Comparison of ENCODE assay signal across 1 cellular context in the genomic region with DNA sequence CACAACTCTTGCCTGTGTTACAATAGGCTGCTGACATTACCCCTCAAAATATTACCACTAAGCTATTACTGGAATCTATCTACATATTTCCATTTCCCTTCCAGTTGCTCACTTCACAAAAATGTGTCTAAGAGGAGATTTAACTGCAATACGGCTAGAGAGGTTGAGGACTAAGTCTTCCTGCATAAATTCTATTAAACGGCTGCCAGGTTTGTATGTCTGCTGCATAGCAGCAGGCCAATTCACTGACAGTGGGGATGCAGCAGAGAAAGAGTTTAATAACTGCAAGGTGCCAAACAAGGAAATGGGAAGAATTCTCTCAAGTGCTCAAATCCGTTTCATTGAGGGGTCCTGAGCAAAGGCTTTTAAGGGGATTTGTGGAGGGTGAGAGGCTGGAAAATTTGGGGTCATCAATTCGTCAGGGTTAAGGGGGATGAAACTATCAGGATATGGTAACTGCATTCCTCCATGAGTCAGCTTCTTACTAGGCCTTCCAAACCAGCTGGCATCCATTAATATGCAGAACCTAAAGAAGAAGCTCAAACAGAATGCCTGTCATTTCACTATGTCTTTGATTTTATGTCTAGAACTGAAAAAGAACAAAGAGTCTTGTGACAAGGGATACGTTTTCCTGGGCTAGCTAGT.
A peak's percentile ranks its signal among the peaks of the same experiment; 100 is the strongest.
TF ChIP-seq lines count a peak whose summit lies in the region.

No MANE protein-coding gene starts in this region.

TF ChIP-seq in H1, 55 proteins besides CTCF, POLR2A, EP300 and RAD21:
- TF ChIP-seq JUND (IDR thresholded peaks at IDR 0.05; ENCODE audit: low read length) (peak; percentile 83), RNF2 (IDR thresholded peaks at IDR 0.05; ENCODE audit: borderline replicate concordance, low read depth, low read length, missing control alignments, poor library complexity, severe bottlenecking) (no peak), ATF2 (IDR thresholded peaks at IDR 0.05; ENCODE audit: low read length) (0 out of 2 replicates have a peak, but pooled peaks have one; percentile 39), MAFK (IDR thresholded peaks at IDR 0.05; ENCODE audit: low read depth, low read length) (peak; percentile 71; the same call in 1 of the 2 replicates), JUN (IDR thresholded peaks at IDR 0.05; ENCODE audit: low read depth, low read length) (no peak)
